ENCODE assay signal across 9 cellular contexts in the genomic region with DNA sequence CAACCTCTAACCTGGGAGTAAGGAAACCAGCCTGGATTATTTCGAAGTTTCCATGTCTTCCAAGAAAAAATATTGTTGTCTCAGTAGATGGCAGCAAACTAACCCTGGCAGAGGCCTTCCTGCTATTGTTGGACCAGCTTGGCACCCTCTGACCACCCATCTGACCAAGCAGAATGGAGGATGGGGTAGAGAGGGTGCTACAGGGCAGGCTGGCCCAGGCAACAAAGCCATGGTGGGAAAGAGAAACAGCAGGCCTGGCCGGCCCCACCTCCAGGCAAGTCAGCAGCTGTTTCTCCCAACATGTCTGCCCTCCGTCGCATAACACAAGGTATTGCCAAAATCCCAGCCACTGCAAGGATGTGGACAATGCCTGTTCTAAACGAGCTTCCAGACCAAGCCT.
A peak's percentile ranks its signal among the peaks of the same experiment; 100 is the strongest.
DNase-seq lines count a peak whose midpoint lies in the region; ATAC-seq and TF ChIP-seq lines count a peak whose summit lies in the region.
"Had no signal": no experiment of that assay in that cellular context is flagged by ENCODE, and none has a peak within 500 bp of the region (broad histone marks: within the 10 kb centered on the region; RNA-seq: fewer than 3 reads in every experiment).

No MANE protein-coding gene starts in this region.

- ATAC-seq in activated CD8-positive, alpha-beta memory T cell treated with anti-CD3 and anti-CD28 coated beads, Interleukin-2, amount 10 ng/mL, durations not matched to agents 7 days and 5 days = no peak
- ATAC-seq in lung (ENCODE audit: insufficient read depth, low FRiP score) (no peak), HG02840 (IDR thresholded peaks at IDR 0.05; ENCODE audit: low FRiP score, unreplicated experiment) (no peak)

- CTCF ChIA-PET in activated CD8-positive, alpha-beta memory T cell treated with anti-CD3 and anti-CD28 coated beads, Interleukin-2, amount 10 ng/mL, durations not matched to agents 7 days and 5 days (lab: Charles Lee) = interaction anchor here (0.7 to 7.5 kb wide), 19 partner anchors 9 to 109 kb away, joined by 3 to 70 read pairs (median 8); no protein-coding TSS in a partner anchor

- no peak for TF ChIP-seq EP300 in transverse colon (IDR thresholded peaks at IDR 0.05; ENCODE audit: low read depth)

- no peaks in the 10 kb centered on the region for H3K27me3 Mint-ChIP-seq in activated CD8-positive, alpha-beta memory T cell treated with anti-CD3 and anti-CD28 coated beads, Interleukin-2, amount 10 ng/mL, durations not matched to agents 7 days and 5 days

- no peaks in the 10 kb centered on the region for H3K9me3 ChIP-seq in lung (ENCODE audit: control insufficient read depth in 2 of 2, insufficient read depth in 1 of 2, low read length in 1 of 2)
- no peaks in the 10 kb centered on the region for H3K9me3 ChIP-seq in transverse colon
- H3K9me3 ChIP-seq: Caco-2 had no signal

- H3K27ac ChIP-seq in lung (ENCODE audit: low read depth in 1 of 2, low read length in 1 of 2) (peak overlapping the region; percentile 67 to 86), transverse colon (peak overlapping the region; percentile 62 to 81 (median 74))

- no peak overlapping the region for H3K4me3 ChIP-seq in cardiac fibroblast (replicated peaks in 1 of 2; ENCODE audit: low read depth in 2 of 2, low read length in 2 of 2)
- no peak overlapping the region for H3K4me3 ChIP-seq in lung
- H3K4me3 ChIP-seq in transverse colon = no peak overlapping the region

- no peaks in the 10 kb centered on the region for H3K36me3 ChIP-seq in lung (ENCODE audit: control insufficient read depth in 2 of 2, insufficient read depth in 2 of 2, low read length in 2 of 2)
- H3K36me3 ChIP-seq in transverse colon = no peaks in the 10 kb centered on the region

- no peak for TF ChIP-seq CTCF in cardiac fibroblast (IDR thresholded peaks at IDR 0.05; ENCODE audit: low read depth, low read length)
- no peak for TF ChIP-seq CTCF in lung (IDR thresholded peaks at IDR 0.05; ENCODE audit: control extremely low read depth, extremely low read depth)
- no peak for TF ChIP-seq CTCF in transverse colon (IDR thresholded peaks at IDR 0.05)

- no peak overlapping the region for H3K4me3 Mint-ChIP-seq in activated CD8-positive, alpha-beta memory T cell treated with anti-CD3 and anti-CD28 coated beads, Interleukin-2, amount 10 ng/mL, durations not matched to agents 7 days and 5 days

- peaks cover 84% of the 10 kb centered on the region for H3K4me1 Mint-ChIP-seq in activated CD8-positive, alpha-beta memory T cell treated with anti-CD3 and anti-CD28 coated beads, Interleukin-2, amount 10 ng/mL, durations not matched to agents 7 days and 5 days

- TF ChIP-seq POLR2A in transverse colon (IDR thresholded peaks at IDR 0.05) = no peak

- DNase-seq in activated CD8-positive, alpha-beta memory T cell treated with anti-CD3 and anti-CD28 coated beads, Interleukin-2, amount 10 ng/mL, durations not matched to agents 7 days and 5 days = no peak
- no peak for DNase-seq in activated CD8-positive, alpha-beta memory T cell treated with anti-CD3 and anti-CD28 coated beads for 24 hours
- DNase-seq in cardiac fibroblast (ENCODE audit: low read depth in 2 of 2) (peak; percentile 56 to 61), lung (ENCODE audit: low spot score) (peak; percentile 50), transverse colon (no peak), DMS114 treated with DMSO at 0.1 percent for 48 hours (lab: John Stamatoyannopoulos, UW; ENCODE audit: unreplicated experiment) (no peak), DMS79 treated with DMSO at 0.1 percent for 48 hours (lab: John Stamatoyannopoulos, UW) (no peak)
- DNase-seq: Caco-2 had no signal

- WGBS in lung, 2 donors = 32 to 53% methylated on average over 5 of the region's 5 CpGs
- WGBS in transverse colon (ENCODE audit: low coverage in 1 of 2), 2 donors = 63 to 70% methylated on average over 4 to 5 of the region's 5 CpGs

- no peaks in the 10 kb centered on the region for H3K9me3 Mint-ChIP-seq in activated CD8-positive, alpha-beta memory T cell treated with anti-CD3 and anti-CD28 coated beads, Interleukin-2, amount 10 ng/mL, durations not matched to agents 7 days and 5 days (ENCODE audit: low read depth)

- H3K4me1 ChIP-seq in lung (ENCODE audit: control insufficient read depth in 2 of 2, insufficient read depth in 2 of 2, low read length in 2 of 2) (peaks cover 36 to 74% of the 10 kb centered on the region in 2 donors), transverse colon (peaks cover 31 to 63% (median 42%) of the 10 kb centered on the region in 4 donors)
- H3K4me1 ChIP-seq: Caco-2 had no signal

- peak overlapping the region; percentile 92 for H3K27ac Mint-ChIP-seq in activated CD8-positive, alpha-beta memory T cell treated with anti-CD3 and anti-CD28 coated beads, Interleukin-2, amount 10 ng/mL, durations not matched to agents 7 days and 5 days

- in situ Hi-C loops in transverse colon (cut with MboI; ENCODE audit: low pct_ligation_motif_present in 1 of 4, low pct_unique_long_range_greater_than_20kb in 1 of 4, low sequenced_read_pairs in 3 of 4) = loop anchor here in 2 of 4 donors (10.0 to 25.0 kb wide), 2 partner anchors 86 to 88 kb away; partner anchors contain the start of gene FAM53B (in 1 of the 2)

- H3K36me3 Mint-ChIP-seq in activated CD8-positive, alpha-beta memory T cell treated with anti-CD3 and anti-CD28 coated beads, Interleukin-2, amount 10 ng/mL, durations not matched to agents 7 days and 5 days = peaks cover 7% of the 10 kb centered on the region

- H3K27me3 ChIP-seq in lung (ENCODE audit: control insufficient read depth, insufficient read depth) (no peaks in the 10 kb centered on the region), transverse colon (no peaks in the 10 kb centered on the region)

- intact Hi-C loops in transverse colon (cut with DNase I; ENCODE audit: low total_unique reads) = no loop called here

Comparison
In these comparisons a context has a peak if more than half of its experiments do, and no peak if none do; other contexts are left out.
1. DNase-seq: peak in cardiac fibroblast (2 of 2) and lung (single experiment); none in activated CD8-positive, alpha-beta memory T cell treated with anti-CD3 and anti-CD28 coated beads, Interleukin-2, amount 10 ng/mL, durations not matched to agents 7 days and 5 days (single experiment), activated CD8-positive, alpha-beta memory T cell treated with anti-CD3 and anti-CD28 coated beads for 24 hours (single experiment), transverse colon (single experiment), DMS114 treated with DMSO at 0.1 percent for 48 hours (single experiment) and DMS79 treated with DMSO at 0.1 percent for 48 hours (single experiment).